In the genomic region with DNA sequence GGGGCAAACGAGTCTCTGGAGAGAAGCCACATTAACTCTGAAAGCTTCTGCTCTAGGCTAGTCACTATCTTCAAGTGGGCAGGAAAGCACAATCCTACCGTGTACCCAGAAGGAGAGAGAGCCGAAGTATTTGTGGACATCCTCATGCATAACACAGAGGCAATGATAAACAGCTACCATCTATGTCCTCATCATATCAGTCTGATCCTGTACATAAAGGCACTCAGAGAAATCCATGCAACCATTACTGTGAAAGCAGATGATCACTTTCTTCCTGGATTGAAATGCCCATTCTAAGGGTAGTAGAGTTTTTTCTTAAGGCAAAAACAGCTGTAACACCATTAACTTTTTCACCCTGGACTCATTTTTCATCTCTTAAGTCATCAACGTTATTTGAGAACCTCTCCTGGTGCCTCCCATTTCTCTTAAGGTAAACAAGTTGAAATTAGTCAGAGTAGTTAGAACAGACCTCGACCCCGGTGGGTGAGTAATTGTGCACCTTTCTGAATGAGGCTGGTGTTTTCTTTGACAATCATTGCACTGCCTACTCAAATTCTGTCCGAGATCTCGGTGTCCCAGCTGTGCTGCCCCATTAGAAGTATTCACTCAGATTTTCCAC, we compare ENCODE assay signal across 10 cellular contexts.
A peak's percentile ranks its signal among the peaks of the same experiment; 100 is the strongest.
DNase-seq lines count a peak whose midpoint lies in the region; ATAC-seq and TF ChIP-seq lines count a peak whose summit lies in the region.
"Had no signal": no experiment of that assay in that cellular context is flagged by ENCODE, and none has a peak within 500 bp of the region (broad histone marks: within the 10 kb centered on the region; RNA-seq: fewer than 3 reads in every experiment).

No MANE protein-coding gene starts in this region.

- peaks cover 7% of the 10 kb centered on the region for H3K4me1 ChIP-seq in left ventricle myocardium inferior

- no peak for TF ChIP-seq CTCF in omental fat pad (IDR thresholded peaks at IDR 0.05)
- TF ChIP-seq CTCF in left ventricle myocardium inferior (IDR thresholded peaks at IDR 0.05; ENCODE audit: borderline replicate concordance) = no peak

- peak; percentile 95 to 97 for ATAC-seq in activated CD4-positive, CD25-positive, alpha-beta regulatory T cell treated with anti-CD3 and anti-CD28 coated beads, Interleukin-2, amount 50 U/mL, for 24 hours
- peak; percentile 73 for ATAC-seq in HG03354 (IDR thresholded peaks at IDR 0.05; ENCODE audit: poor library complexity, severe bottlenecking, unreplicated experiment)
- no peak for ATAC-seq in omental fat pad (ENCODE audit: low FRiP score)

- H3K36me3 Mint-ChIP-seq in activated naive CD8-positive, alpha-beta T cell = no peaks in the 10 kb centered on the region

- no peaks in the 10 kb centered on the region for H3K27me3 ChIP-seq in left ventricle myocardium inferior (ENCODE audit: low read depth)

- DNase-seq in activated CD4-positive, CD25-positive, alpha-beta regulatory T cell (lab: John Stamatoyannopoulos, UW) = no peak
- DNase-seq in stimulated activated CD4-positive, alpha-beta T cell treated with anti-CD3 and anti-CD28 coated beads, TNF-alpha, amount 100 ng/mL, for 48 hours (ENCODE audit: low read depth in 3 of 3) = peak; percentile 53 to 66 (median 56)
- DNase-seq in omental fat pad (ENCODE audit: low spot score) (no peak), NOMO-1 treated with dmso at 0.1 percent for 144 hours (lab: John Stamatoyannopoulos, UW; ENCODE audit: unreplicated experiment) (no peak), left ventricle myocardium inferior (no peak)

- no peak overlapping the region for H3K4me3 ChIP-seq in left ventricle myocardium inferior
- H3K4me3 ChIP-seq: lung, thoracic aorta had no signal

- H3K9me3 ChIP-seq in left ventricle myocardium inferior (replicated peaks) = no peaks in the 10 kb centered on the region
- H3K9me3 ChIP-seq: thoracic aorta had no signal

- H3K27me3 Mint-ChIP-seq in activated naive CD8-positive, alpha-beta T cell = no peaks in the 10 kb centered on the region

- H3K27ac ChIP-seq in left ventricle myocardium inferior (replicated peaks) = no peak overlapping the region
- H3K27ac ChIP-seq: thoracic aorta had no signal

- peak overlapping the region; percentile 84 for H3K27ac Mint-ChIP-seq in activated naive CD8-positive, alpha-beta T cell

- no peak overlapping the region for H3K4me3 Mint-ChIP-seq in activated naive CD8-positive, alpha-beta T cell

- intact Hi-C loops in left ventricle myocardium inferior (cut with micrococcal nuclease) = no loop called here

- no peaks in the 10 kb centered on the region for H3K36me3 ChIP-seq in left ventricle myocardium inferior
- H3K36me3 ChIP-seq: thoracic aorta had no signal

- peaks cover 28% of the 10 kb centered on the region for H3K4me1 Mint-ChIP-seq in activated naive CD8-positive, alpha-beta T cell (ENCODE audit: low read depth)

- no peaks in the 10 kb centered on the region for H3K9me3 Mint-ChIP-seq in activated naive CD8-positive, alpha-beta T cell (ENCODE audit: low read depth)

Comparison
In these comparisons a context has a peak if more than half of its experiments do, and no peak if none do; other contexts are left out.
1. DNase-seq: peak in stimulated activated CD4-positive, alpha-beta T cell treated with anti-CD3 and anti-CD28 coated beads, TNF-alpha, amount 100 ng/mL, for 48 hours (3 of 3); none in activated CD4-positive, CD25-positive, alpha-beta regulatory T cell (0 of 4), omental fat pad (single experiment), NOMO-1 treated with dmso at 0.1 percent for 144 hours (single experiment) and left ventricle myocardium inferior (single experiment).